Comparison of ENCODE assay signal across 8 cellular contexts in the genomic region with DNA sequence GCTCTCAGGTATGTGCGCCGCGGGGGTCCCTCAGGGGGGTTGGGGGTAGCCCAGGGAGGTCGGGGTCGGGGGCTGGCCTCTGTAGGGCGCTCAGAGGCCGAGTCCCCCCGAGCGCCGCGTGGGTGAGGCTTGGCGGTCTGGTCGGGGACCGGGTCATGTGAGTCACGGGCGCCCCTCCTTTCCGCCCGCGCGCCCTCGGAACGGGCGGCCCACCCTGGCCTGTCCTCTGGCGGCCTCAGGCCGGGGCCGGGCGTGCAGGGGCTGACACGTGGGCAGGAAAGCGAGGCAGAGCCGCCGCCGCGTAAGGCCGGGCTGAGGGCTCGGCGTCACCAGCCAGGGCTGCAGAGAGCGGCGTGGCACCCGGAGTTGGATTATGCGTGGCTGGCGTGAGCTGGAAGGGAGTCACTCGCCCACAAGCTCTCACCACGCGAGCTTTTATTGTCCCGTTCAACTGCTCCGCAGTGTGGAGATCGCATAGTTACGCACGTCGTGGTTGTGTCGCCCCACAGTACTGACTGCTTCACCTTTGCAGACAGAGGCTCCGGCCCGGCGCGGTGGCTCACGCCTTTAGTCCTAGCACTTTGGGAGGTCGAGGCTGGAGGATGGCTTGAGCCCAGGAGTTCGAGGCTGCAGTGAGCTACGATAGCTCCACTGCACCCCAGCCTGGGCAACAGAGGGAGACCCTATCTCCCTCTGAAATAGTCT. TPM values are rescaled to one million over a fixed set of nuclear protein-coding genes. Genes with fewer than 3 reads are reported as not detected.
A peak's percentile ranks its signal among the peaks of the same experiment; 100 is the strongest.
DNase-seq lines count a peak whose midpoint lies in the region; ATAC-seq and TF ChIP-seq lines count a peak whose summit lies in the region.

No MANE protein-coding gene starts in this region.

- H3K27ac ChIP-seq in CD4-positive, alpha-beta memory T cell (ENCODE audit: low read depth, low read length): peak overlapping the region; percentile 83
- H3K27ac ChIP-seq in RWPE2 (ENCODE audit: poor library complexity, severe bottlenecking) (peak overlapping the region; percentile 90), foreskin keratinocyte (peak overlapping the region; percentile 81), neutrophil (peak overlapping the region; percentile 92)

- peak overlapping the region; percentile 88 to 99 (median 94) for H3K27ac Mint-ChIP-seq in CD4-positive, alpha-beta memory T cell

- peak overlapping the region; percentile 84 to 93 (median 91) for H3K4me3 Mint-ChIP-seq in CD4-positive, alpha-beta memory T cell

- no peaks in the 10 kb centered on the region for H3K9me3 Mint-ChIP-seq in CD4-positive, alpha-beta memory T cell

- CTCF ChIA-PET in CD4-positive, alpha-beta memory T cell (lab: Charles Lee; ENCODE audit: partially characterized antibody): interaction anchor here (1.0 to 5.2 kb wide), 2 partner anchors 11 to 124 kb away, joined by 3 to 22 read pairs; no protein-coding TSS in a partner anchor

- no peaks in the 10 kb centered on the region for H3K27me3 ChIP-seq in CD4-positive, alpha-beta memory T cell (ENCODE audit: insufficient read depth, low read length)
- H3K27me3 ChIP-seq in RWPE2 (ENCODE audit: insufficient read depth, poor library complexity, severe bottlenecking): no peaks in the 10 kb centered on the region
- no peaks in the 10 kb centered on the region for H3K27me3 ChIP-seq in foreskin keratinocyte
- no peaks in the 10 kb centered on the region for H3K27me3 ChIP-seq in neutrophil

- peaks cover 36 to 53% (median 45%) of the 10 kb centered on the region in 4 donors for H3K4me1 Mint-ChIP-seq in CD4-positive, alpha-beta memory T cell

- no peaks in the 10 kb centered on the region for H3K27me3 Mint-ChIP-seq in CD4-positive, alpha-beta memory T cell

- DNase-seq in CD4-positive, alpha-beta memory T cell: peak; percentile 79 to 91 (median 82)
- DNase-seq in RWPE2 (ENCODE audit: low spot score) (peak; percentile 78), activated gamma-delta T cell treated with Interleukin-2 at 50 U/mL for 16 hours (peak; percentile 71), foreskin keratinocyte (peak; percentile 57 to 81), superior temporal gyrus (ENCODE audit: extremely low spot score) (peak; percentile 71)

- peaks cover 6 to 24% of the 10 kb centered on the region in 2 donors for H3K36me3 Mint-ChIP-seq in CD4-positive, alpha-beta memory T cell

- ATAC-seq in GM19372 (IDR thresholded peaks at IDR 0.05; ENCODE audit: low read depth, unreplicated experiment) (peak; percentile 55), HG03469 (IDR thresholded peaks at IDR 0.05; ENCODE audit: unreplicated experiment) (peak; percentile 31), RWPE2 (ENCODE audit: low read depth) (peak; percentile 77), foreskin keratinocyte (peak; percentile 78)

- no peaks in the 10 kb centered on the region for H3K9me3 ChIP-seq in CD4-positive, alpha-beta memory T cell (ENCODE audit: control insufficient read depth in 1 of 2, low read length in 2 of 2)
- H3K9me3 ChIP-seq in RWPE2 (ENCODE audit: severe bottlenecking) (no peaks in the 10 kb centered on the region), neutrophil (no peaks in the 10 kb centered on the region)

- peaks cover 43% of the 10 kb centered on the region for H3K4me1 ChIP-seq in CD4-positive, alpha-beta memory T cell (ENCODE audit: insufficient read depth, low read length)
- H3K4me1 ChIP-seq in RWPE2 (ENCODE audit: insufficient read depth, poor library complexity, severe bottlenecking): peaks cover 26% of the 10 kb centered on the region
- no peaks in the 10 kb centered on the region for H3K4me1 ChIP-seq in foreskin keratinocyte
- H3K4me1 ChIP-seq in neutrophil (ENCODE audit: control insufficient read depth in 1 of 2, insufficient read depth in 1 of 2, low read depth in 1 of 2, low read length in 1 of 2): peaks cover 24 to 29% of the 10 kb centered on the region in 2 experiments

- intact Hi-C loops in CD4-positive, alpha-beta memory T cell (cut with micrococcal nuclease): loop anchor here (2.0 to 10.0 kb wide), 3 partner anchors 339 to 691 kb away; a partner anchor contains a TSS

- peak overlapping the region; percentile 49 to 62 for H3K4me3 ChIP-seq in CD4-positive, alpha-beta memory T cell (ENCODE audit: low read length in 2 of 2)
- H3K4me3 ChIP-seq in RWPE2 (ENCODE audit: severe bottlenecking) (peak overlapping the region; percentile 86), neutrophil (ENCODE audit: low read depth in 1 of 2, low read length in 1 of 2) (peak overlapping the region; percentile 71 to 87)

- POLR2A ChIA-PET in CD4-positive, alpha-beta memory T cell (lab: Charles Lee; ENCODE audit: partially characterized antibody): interaction anchor here (1.1 to 4.8 kb wide), 6 partner anchors 8 to 338 kb away, joined by 3 to 34 read pairs (median 7); a partner anchor contains a TSS

- TF ChIP-seq CTCF in RWPE2 (IDR thresholded peaks at IDR 0.05; ENCODE audit: poor library complexity, severe bottlenecking) (no peak), foreskin keratinocyte (conservative IDR thresholded peaks at IDR 0.05) (no peak), neutrophil (IDR thresholded peaks at IDR 0.05) (no peak)

- no peaks in the 10 kb centered on the region for H3K36me3 ChIP-seq in CD4-positive, alpha-beta memory T cell (ENCODE audit: insufficient read depth, low read length)
- H3K36me3 ChIP-seq in RWPE2 (ENCODE audit: low read depth): peaks cover 50% of the 10 kb centered on the region
- H3K36me3 ChIP-seq in neutrophil: no peaks in the 10 kb centered on the region

RNA-seq across cellular contexts. Expression of a gene that starts 0.4 kb away (rescaled TPM):
- 10 to 100 TPM; 24.0 to 26.5 TPM for total RNA-seq in CD4-positive, alpha-beta memory T cell
- polyA plus RNA-seq in CD4-positive, alpha-beta memory T cell: 10 to 100 TPM; 20.7 to 25.8 TPM
- total RNA-seq in foreskin keratinocyte: 22.1 and 23.9 TPM in 2 replicates
- polyA plus RNA-seq in foreskin keratinocyte: 7.0 and 9.3 TPM in 2 replicates

RNA-seq across cellular contexts. Expression of a gene that starts 0.8 kb away (rescaled TPM):
- 10 to 100 TPM; 75.8 to 83.8 TPM for total RNA-seq in CD4-positive, alpha-beta memory T cell
- 100 to 1,000 TPM; 125 to 158 TPM for polyA plus RNA-seq in CD4-positive, alpha-beta memory T cell
- 98.1 and 120 TPM in 2 replicates for total RNA-seq in foreskin keratinocyte
- polyA plus RNA-seq in foreskin keratinocyte: 42.4 and 61.8 TPM in 2 replicates

Comparison
In these comparisons a context has a peak if more than half of its experiments do, and no peak if none do; other contexts are left out.
1. Peak in every context shown above with its lines: DNase-seq, ATAC-seq, H3K4me3 ChIP-seq and H3K27ac ChIP-seq.